1 cellular context compared by ENCODE assay signal in the genomic region with DNA sequence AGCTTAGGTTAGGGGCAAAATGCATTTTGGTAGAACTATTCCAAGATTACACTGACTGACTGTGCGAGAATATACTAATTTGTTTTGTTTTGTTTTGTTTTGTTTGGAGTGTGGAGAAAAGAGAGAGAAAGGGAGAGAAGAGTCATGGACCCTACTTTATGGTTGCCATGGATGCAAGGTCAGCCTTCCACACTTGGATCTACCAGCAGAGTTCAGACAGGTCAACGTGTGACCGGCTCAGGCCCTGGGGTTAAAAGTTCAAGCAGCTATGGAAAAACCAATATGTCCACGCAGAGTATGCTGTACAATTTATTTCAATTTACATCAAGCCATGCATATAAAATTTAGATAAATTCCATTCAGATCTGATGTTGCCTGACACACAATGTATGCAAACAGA.
TF ChIP-seq lines count a peak whose summit lies in the region.

No MANE protein-coding gene starts in this region.

TF ChIP-seq in A549, 52 proteins besides CTCF, POLR2A, EP300 and RAD21 (continued from another document):
- TF ChIP-seq, protein P1, sequence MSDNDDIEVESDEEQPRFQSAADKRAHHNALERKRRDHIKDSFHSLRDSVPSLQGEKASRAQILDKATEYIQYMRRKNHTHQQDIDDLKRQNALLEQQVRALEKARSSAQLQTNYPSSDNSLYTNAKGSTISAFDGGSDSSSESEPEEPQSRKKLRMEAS (IDR thresholded peaks at IDR 0.05): no peak
- TF ChIP-seq HOXB5 (CRISPR knock-in tag; IDR thresholded peaks at IDR 0.05): no peak
TF ChIP-seq in A549: peak in this region for 0.
